In genomic region chr7:68336534-68336933, GRCh38 we compare ENCODE assay signal across 1 cellular context.
TF ChIP-seq lines count a peak whose summit lies in the region.

No MANE protein-coding gene starts in this region.

TF ChIP-seq in K562, 482 proteins besides CTCF, POLR2A, EP300 and RAD21 (continued from another document):
- no peak for TF ChIP-seq MGA (IDR thresholded peaks at IDR 0.05)
- TF ChIP-seq HLTF (IDR thresholded peaks at IDR 0.05): no peak
- TF ChIP-seq FUS (optimal IDR thresholded peaks at IDR 0.05; ENCODE audit: low read depth, low read length): no peak
- no peak for TF ChIP-seq THAP7 (CRISPR knock-in tag; IDR thresholded peaks at IDR 0.05)
